In the genomic region with DNA sequence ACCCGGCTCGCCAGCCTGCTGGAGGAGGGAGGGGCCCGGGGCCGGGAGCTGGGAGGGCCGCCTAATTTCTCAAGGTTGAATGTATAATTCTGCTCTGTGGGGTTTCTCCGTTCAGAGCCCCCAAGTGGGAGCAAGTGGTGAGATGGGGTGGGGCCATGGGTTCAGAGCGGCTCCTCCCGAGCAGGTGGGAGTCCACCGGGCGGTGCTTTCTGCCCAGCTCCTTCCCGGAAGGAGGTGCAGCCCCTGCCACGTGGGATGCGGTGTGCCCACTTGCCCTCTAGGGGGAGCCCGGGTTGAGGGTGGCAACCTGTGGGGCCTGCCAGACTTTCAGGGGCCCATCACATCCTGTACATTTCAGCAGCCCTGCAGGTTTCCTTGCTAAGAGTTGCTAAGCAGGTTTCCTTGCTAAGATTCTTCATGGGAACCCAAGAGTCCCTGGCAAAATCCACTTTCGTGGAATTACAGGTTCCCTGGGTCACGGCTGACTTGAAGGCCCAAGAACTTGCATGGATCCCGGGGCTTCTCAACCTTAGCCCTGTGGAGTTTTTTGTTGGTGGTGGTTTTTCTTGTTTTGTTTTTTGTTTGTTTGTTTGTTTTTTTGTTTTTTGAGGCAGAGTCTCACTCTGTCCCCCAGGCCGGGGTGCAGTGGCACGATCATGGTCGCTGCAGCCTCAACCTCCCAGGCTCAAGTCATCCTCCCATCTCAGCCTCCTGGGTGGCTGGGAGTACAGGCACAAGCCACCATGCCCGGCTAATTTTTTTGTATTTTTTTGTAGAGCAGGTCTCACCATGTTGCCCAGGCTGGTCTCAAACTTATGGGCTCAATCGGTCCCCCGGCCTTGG, we compare ENCODE assay signal across 8 cellular contexts.
DNase-seq lines count a peak whose midpoint lies in the region; ATAC-seq and FAIRE-seq lines count a peak whose summit lies in the region.

No MANE protein-coding gene starts in this region.

- H3K36me3 ChIP-seq in CD8-positive, alpha-beta memory T cell (ENCODE audit: insufficient read depth, low read length): no peaks in the 10 kb centered on the region
- no peaks in the 10 kb centered on the region for H3K36me3 ChIP-seq in SK-N-MC (ENCODE audit: insufficient read depth, low read length)

- H3K9ac ChIP-seq in SK-N-MC (ENCODE audit: insufficient read length): no peak overlapping the region

- ATAC-seq in left ventricle myocardium superior: peak; percentile 66
- no peak for ATAC-seq in HG03139 (IDR thresholded peaks at IDR 0.05; ENCODE audit: unreplicated experiment)

- CTCF ChIA-PET in CD8-positive, alpha-beta memory T cell (lab: Charles Lee): interaction anchor here (0.5 to 9.0 kb wide), 7 partner anchors 32 to 301 kb away, joined by 3 to 205 read pairs (median 3); partner anchors contain the start of gene GSE1

- H3K27me3 ChIP-seq in CD8-positive, alpha-beta memory T cell (ENCODE audit: insufficient read depth, low read length, poor library complexity, severe bottlenecking): no peaks in the 10 kb centered on the region

- H3K27me3 Mint-ChIP-seq in CD8-positive, alpha-beta memory T cell: peaks cover 0 to 2% of the 10 kb centered on the region in 2 donors

- no peak overlapping the region for H3K4me3 Mint-ChIP-seq in CD8-positive, alpha-beta memory T cell

- H3K27ac Mint-ChIP-seq in CD8-positive, alpha-beta memory T cell: no peak overlapping the region

- H3K27ac ChIP-seq in CD8-positive, alpha-beta memory T cell (ENCODE audit: low read depth, low read length): no peak overlapping the region
- peak overlapping the region; percentile 14; the same call in 1 of the 2 replicates for H3K27ac ChIP-seq in SK-N-MC

- H3K9me3 Mint-ChIP-seq in CD8-positive, alpha-beta memory T cell: no peaks in the 10 kb centered on the region

- DNase-seq in CD8-positive, alpha-beta memory T cell: peak; percentile 45 to 79 (median 64)
- peak; percentile 76 for DNase-seq in HTR-8/SVneo (ENCODE audit: insufficient read length, low spot score)
- DNase-seq in SK-N-MC (ENCODE audit: low read depth, low spot score): peak; percentile 20
- peak; percentile 74 for DNase-seq in activated gamma-delta T cell treated with Interleukin-2 at 50 U/mL for 16 hours
- DNase-seq in left ventricle myocardium superior: peak; percentile 71
- peak; percentile 39 to 64 (median 61) for DNase-seq in stimulated activated CD4-positive, alpha-beta T cell treated with anti-CD3 and anti-CD28 coated beads, Interleukin-1b, Interleukin-23, amount 100 ng/mL, for 24 hours (ENCODE audit: low read depth in 4 of 4, low spot score in 1 of 4)
- no peak for DNase-seq in NCI-H187 treated with DMSO at 0.1 percent for 48 hours (lab: John Stamatoyannopoulos, UW)

- no peak for FAIRE-seq in HTR-8/SVneo (lab: Jason Lieb, UNC)

- intact Hi-C loops in left ventricle myocardium superior (cut with micrococcal nuclease): no loop called here

- no peak overlapping the region for H3K4me3 ChIP-seq in CD8-positive, alpha-beta memory T cell (ENCODE audit: low read length)
- peak overlapping the region; percentile 53 for H3K4me3 ChIP-seq in SK-N-MC

- peaks cover 9% of the 10 kb centered on the region for H3K4me1 ChIP-seq in CD8-positive, alpha-beta memory T cell (ENCODE audit: insufficient read depth, low read length)

- POLR2A ChIA-PET in CD8-positive, alpha-beta memory T cell (lab: Charles Lee): interaction anchor here (0.5 to 0.6 kb wide), 2 partner anchors 196 to 199 kb away, joined by 3 to 5 read pairs; no protein-coding TSS in a partner anchor

- peaks cover 0 to 8% (median 2%) of the 10 kb centered on the region in 3 donors for H3K4me1 Mint-ChIP-seq in CD8-positive, alpha-beta memory T cell

- no peaks in the 10 kb centered on the region for H3K9me3 ChIP-seq in CD8-positive, alpha-beta memory T cell (ENCODE audit: low read length)
- no peaks in the 10 kb centered on the region for H3K9me3 ChIP-seq in SK-N-MC (ENCODE audit: low read depth, low read length)

- no peaks in the 10 kb centered on the region for H3K36me3 Mint-ChIP-seq in CD8-positive, alpha-beta memory T cell
